ENCODE assay signal across 8 cellular contexts in genomic region chr19:12162882-12163806, GRCh38. TPM values are rescaled to one million over a fixed set of nuclear protein-coding genes. Genes with fewer than 3 reads are reported as not detected.
A peak's percentile ranks its signal among the peaks of the same experiment; 100 is the strongest.
DNase-seq lines count a peak whose midpoint lies in the region; ATAC-seq and TF ChIP-seq lines count a peak whose summit lies in the region.

TSS of gene ZNF136 (plus strand) at chr19:12163096. CDS start at chr19:12163204, 108 bp downstream.

- H3K27ac Mint-ChIP-seq in activated naive CD4-positive, alpha-beta T cell treated with anti-CD3 and anti-CD28 coated beads, Interleukin-2, amount 50 U/mL, for 24 hours, result peak within 1 kb of the TSS; percentile 98

- no peaks in the 10 kb centered on the region for H3K27me3 ChIP-seq in GM06990 (replicated peaks; ENCODE audit: control insufficient read depth, insufficient read depth, low read length)

- 0 out of 2 replicates have a peak, but pooled peaks cover 1% of the 10 kb centered on the region for H3K36me3 ChIP-seq in GM06990 (ENCODE audit: control insufficient read depth, insufficient read depth, low read length)

- DNase-seq in GM06990 (ENCODE audit: extremely low read depth, insufficient read length), result peak; percentile 92
- peak; percentile 91 for DNase-seq in NCI-H1048 (lab: John Stamatoyannopoulos, UW)
- peak; percentile 95 for DNase-seq in glomerular endothelial cell (ENCODE audit: extremely low read depth, low read depth, low spot score)
- peak; percentile 83 for DNase-seq in omental fat pad (ENCODE audit: low spot score)

- H3K27me3 Mint-ChIP-seq in activated naive CD4-positive, alpha-beta T cell treated with anti-CD3 and anti-CD28 coated beads, Interleukin-2, amount 50 U/mL, for 24 hours, result no peaks in the 10 kb centered on the region

- peaks cover 45% of the 10 kb centered on the region for H3K4me1 Mint-ChIP-seq in activated naive CD4-positive, alpha-beta T cell treated with anti-CD3 and anti-CD28 coated beads, Interleukin-2, amount 50 U/mL, for 24 hours

- H3K36me3 Mint-ChIP-seq in activated naive CD4-positive, alpha-beta T cell treated with anti-CD3 and anti-CD28 coated beads, Interleukin-2, amount 50 U/mL, for 24 hours, result no peaks in the 10 kb centered on the region

- ATAC-seq in HG02588 (IDR thresholded peaks at IDR 0.05; ENCODE audit: unreplicated experiment) (peak; percentile 85), SK-N-SH treated with all-trans-retinoic acid at 6 μM for 48 hours (peak; percentile 99), omental fat pad (ENCODE audit: low FRiP score) (peak; percentile 97)

- no peak for TF ChIP-seq CTCF in GM06990 (IDR thresholded peaks at IDR 0.05; ENCODE audit: insufficient read depth, low read length, poor library complexity, severe bottlenecking)
- TF ChIP-seq CTCF in omental fat pad (IDR thresholded peaks at IDR 0.05), result no peak

- peak within 1 kb of the TSS; percentile 97 for H3K4me3 Mint-ChIP-seq in activated naive CD4-positive, alpha-beta T cell treated with anti-CD3 and anti-CD28 coated beads, Interleukin-2, amount 50 U/mL, for 24 hours

- no peaks in the 10 kb centered on the region for H3K9me3 Mint-ChIP-seq in activated naive CD4-positive, alpha-beta T cell treated with anti-CD3 and anti-CD28 coated beads, Interleukin-2, amount 50 U/mL, for 24 hours

- H3K27ac ChIP-seq in temporal lobe (ENCODE audit: low read depth, low read length), result peak within 1 kb of the TSS; percentile 36

- H3K4me3 ChIP-seq in GM06990 (replicated peaks; ENCODE audit: low read depth, low read length), result peak within 1 kb of the TSS; percentile 78

TF ChIP-seq in SK-N-SH treated with all-trans-retinoic acid at 6 μM for 48 hours, 23 proteins besides CTCF, POLR2A, EP300 and RAD21:
- TF ChIP-seq CREB5 (CRISPR knock-in tag; IDR thresholded peaks at IDR 0.05; ENCODE audit: low read depth) (no peak), PATZ1 (CRISPR knock-in tag; IDR thresholded peaks at IDR 0.05; ENCODE audit: borderline replicate concordance) (no peak), ZNF70 (CRISPR knock-in tag; IDR thresholded peaks at IDR 0.05) (no peak), ZNF8 (CRISPR knock-in tag; IDR thresholded peaks at IDR 0.05) (no peak), BACH2 (CRISPR knock-in tag; IDR thresholded peaks at IDR 0.05; ENCODE audit: borderline replicate concordance) (no peak), ISL1 (CRISPR knock-in tag; IDR thresholded peaks at IDR 0.05) (no peak), ARNTL (CRISPR knock-in tag; IDR thresholded peaks at IDR 0.05; ENCODE audit: borderline replicate concordance, low read depth) (no peak), TCF4 (CRISPR knock-in tag; IDR thresholded peaks at IDR 0.05; ENCODE audit: borderline replicate concordance) (no peak), TSHZ2 (CRISPR knock-in tag; IDR thresholded peaks at IDR 0.05) (no peak), SNAI2 (CRISPR knock-in tag; IDR thresholded peaks at IDR 0.05) (no peak), POU6F1 (CRISPR knock-in tag; IDR thresholded peaks at IDR 0.05; ENCODE audit: borderline replicate concordance, low read depth) (no peak), RARB (CRISPR knock-in tag; IDR thresholded peaks at IDR 0.05) (no peak), ZC3H10 (CRISPR knock-in tag; IDR thresholded peaks at IDR 0.05) (no peak), TOX (CRISPR knock-in tag; IDR thresholded peaks at IDR 0.05; ENCODE audit: borderline replicate concordance) (no peak), GLIS3 (CRISPR knock-in tag; IDR thresholded peaks at IDR 0.05) (no peak), ZFP30 (CRISPR knock-in tag; IDR thresholded peaks at IDR 0.05) (no peak), ZFP3 (CRISPR knock-in tag; IDR thresholded peaks at IDR 0.05) (no peak), PPARA (CRISPR knock-in tag; IDR thresholded peaks at IDR 0.05; ENCODE audit: borderline replicate concordance) (no peak), CSDC2 (CRISPR knock-in tag; IDR thresholded peaks at IDR 0.05) (no peak)
TF ChIP-seq in SK-N-SH treated with all-trans-retinoic acid at 6 μM for 48 hours: peak in this region for 0.

RNA-seq across cellular contexts. Expression of gene ZNF136, which starts in this region (rescaled TPM):
- total RNA-seq in glomerular endothelial cell (3.9 and 4.6 TPM in 2 replicates), omental fat pad (10 to 100 TPM in 1 of 4 donors, 1 to 10 TPM in 3; 4.8 to 10.4 (median 9.1) TPM), temporal lobe (21.1 TPM)

Comparison
In these comparisons a context has a peak if more than half of its experiments do, and no peak if none do; other contexts are left out.
1. Peak in every context shown above with its lines: DNase-seq, ATAC-seq, H3K4me3 ChIP-seq and H3K27ac ChIP-seq.